In the genomic region with DNA sequence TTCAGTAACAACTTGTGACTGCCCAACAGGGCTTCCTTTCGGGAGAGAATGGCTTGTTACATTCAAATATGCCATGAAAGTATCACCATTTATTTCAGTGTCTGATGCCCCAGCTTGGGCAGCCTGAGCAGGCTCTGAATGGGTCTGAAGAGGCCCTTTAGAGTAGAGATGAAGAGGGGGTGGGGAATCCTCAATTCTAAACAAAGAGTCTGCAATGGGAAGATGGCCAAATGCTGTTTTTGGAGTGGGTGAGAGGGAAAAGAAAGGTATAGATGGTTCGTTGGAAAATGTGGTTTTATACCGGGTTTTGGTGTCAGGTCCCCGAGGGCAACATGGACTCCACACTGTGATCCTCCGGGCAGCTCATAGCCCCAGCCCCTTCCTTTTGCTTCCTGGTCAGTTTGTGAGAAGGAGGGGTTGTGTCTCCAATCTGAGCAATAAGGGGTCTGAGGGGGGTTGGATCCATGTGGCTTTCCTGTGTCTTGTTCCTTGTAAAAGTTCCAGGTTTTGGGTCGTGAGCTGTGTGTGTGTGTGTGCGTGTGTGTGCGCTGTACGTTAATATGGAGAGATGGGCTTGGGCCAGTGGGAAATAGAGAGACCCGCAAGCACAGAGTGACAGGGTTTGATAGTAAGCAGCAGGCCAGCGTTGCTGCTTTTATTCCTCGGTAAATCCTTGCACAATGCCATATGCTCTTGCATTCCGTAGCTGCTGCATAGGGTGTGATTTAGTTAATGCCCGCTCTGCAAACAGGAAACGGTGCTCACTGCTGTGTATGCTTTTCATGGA, we compare ENCODE assay signal across 8 cellular contexts.
DNase-seq lines count a peak whose midpoint lies in the region; ATAC-seq, FAIRE-seq and TF ChIP-seq lines count a peak whose summit lies in the region.

No MANE protein-coding gene starts in this region.

- no peak for FAIRE-seq in bronchial epithelial cell (lab: Jason Lieb, UNC)

- H3K4me3 ChIP-seq in ACC112 (ENCODE audit: low read depth, low read length) (peak overlapping the region; percentile 31), bronchial epithelial cell (ENCODE audit: low read depth, low read length) (no peak overlapping the region)

- ATAC-seq in HG02759 (IDR thresholded peaks at IDR 0.05; ENCODE audit: unreplicated experiment) = no peak
- no peak for ATAC-seq in stimulated activated effector memory CD8-positive, alpha-beta T cell treated with anti-CD3 and anti-CD28 coated beads, Interleukin-12 subunit alpha, Interleukin-12 subunit beta, amount 100 ng/mL, for 72 hours

- H3K4me1 ChIP-seq in ACC112 (ENCODE audit: control insufficient read depth, insufficient read depth, low read length, unreplicated experiment) = peaks cover 65% of the 10 kb centered on the region

- H3K79me2 ChIP-seq in ACC112 (ENCODE audit: control insufficient read depth, insufficient read depth, low read length, unreplicated experiment) = peaks cover 43% of the 10 kb centered on the region

- no peaks in the 10 kb centered on the region for H3K4me1 Mint-ChIP-seq in stimulated activated effector memory CD8-positive, alpha-beta T cell treated with anti-CD3 and anti-CD28 coated beads, Interleukin-12 subunit alpha, Interleukin-12 subunit beta, amount 100 ng/mL, for 72 hours

- no peaks in the 10 kb centered on the region for H3K36me3 Mint-ChIP-seq in stimulated activated effector memory CD8-positive, alpha-beta T cell treated with anti-CD3 and anti-CD28 coated beads, Interleukin-12 subunit alpha, Interleukin-12 subunit beta, amount 100 ng/mL, for 72 hours

- H3K27me3 ChIP-seq in ACC112 (ENCODE audit: insufficient read depth, low read length) (no peaks in the 10 kb centered on the region), bronchial epithelial cell (ENCODE audit: control insufficient read depth, insufficient read depth, low read length) (no peaks in the 10 kb centered on the region)

- H3K27ac Mint-ChIP-seq in stimulated activated effector memory CD8-positive, alpha-beta T cell treated with anti-CD3 and anti-CD28 coated beads, Interleukin-12 subunit alpha, Interleukin-12 subunit beta, amount 100 ng/mL, for 72 hours = no peak overlapping the region

- no peak for TF ChIP-seq CTCF in bronchial epithelial cell (IDR thresholded peaks at IDR 0.05; ENCODE audit: insufficient read depth, low read length, severe bottlenecking)

- H3K9me3 Mint-ChIP-seq in stimulated activated effector memory CD8-positive, alpha-beta T cell treated with anti-CD3 and anti-CD28 coated beads, Interleukin-12 subunit alpha, Interleukin-12 subunit beta, amount 100 ng/mL, for 72 hours = no peaks in the 10 kb centered on the region

- no peaks in the 10 kb centered on the region for H3K36me3 ChIP-seq in ACC112 (ENCODE audit: insufficient read depth, low read length)
- H3K36me3 ChIP-seq in bronchial epithelial cell (ENCODE audit: control insufficient read depth, insufficient read depth, low read length) = no peaks in the 10 kb centered on the region

- peak overlapping the region; percentile 97 for H3K27ac ChIP-seq in ACC112 (ENCODE audit: low read depth, low read length)

- H2AFZ ChIP-seq in ACC112 (ENCODE audit: low read length, unreplicated experiment) = no peak overlapping the region

- DNase-seq in NCI-H1105 treated with DMSO at 0.1 percent for 48 hours (lab: John Stamatoyannopoulos, UW) = peak; percentile 35
- DNase-seq in bronchial epithelial cell (ENCODE audit: low read depth) = peak; percentile 54
- peak; percentile 37 to 61 for DNase-seq in lung microvascular endothelial cell (ENCODE audit: low read depth in 2 of 2)
- DNase-seq in activated CD8-positive, alpha-beta memory T cell treated with anti-CD3 and anti-CD28 coated beads, Interleukin-2, amount 50 U/mL, for 4 hours = no peak
- no peak for DNase-seq in stimulated activated effector memory CD8-positive, alpha-beta T cell treated with anti-CD3 and anti-CD28 coated beads, Interleukin-12 subunit alpha, Interleukin-12 subunit beta, amount 100 ng/mL, for 72 hours (ENCODE audit: low spot score in 2 of 2)
- DNase-seq in SHP77 (lab: John Stamatoyannopoulos, UW) = no peak

- no peak overlapping the region for H3K4me3 Mint-ChIP-seq in stimulated activated effector memory CD8-positive, alpha-beta T cell treated with anti-CD3 and anti-CD28 coated beads, Interleukin-12 subunit alpha, Interleukin-12 subunit beta, amount 100 ng/mL, for 72 hours

Comparison
In these comparisons a context has a peak if more than half of its experiments do, and no peak if none do; other contexts are left out.
1. DNase-seq: peak in NCI-H1105 treated with DMSO at 0.1 percent for 48 hours (single experiment), bronchial epithelial cell (single experiment) and lung microvascular endothelial cell (2 of 2); none in activated CD8-positive, alpha-beta memory T cell treated with anti-CD3 and anti-CD28 coated beads, Interleukin-2, amount 50 U/mL, for 4 hours (single experiment), stimulated activated effector memory CD8-positive, alpha-beta T cell treated with anti-CD3 and anti-CD28 coated beads, Interleukin-12 subunit alpha, Interleukin-12 subunit beta, amount 100 ng/mL, for 72 hours (0 of 2) and SHP77 (0 of 2).